Comparison of ENCODE assay signal across 11 cellular contexts in genomic region chr9:107246259-107247254, GRCh38. TPM values are rescaled to one million over a fixed set of nuclear protein-coding genes. Genes with fewer than 3 reads are reported as not detected.
A peak's percentile ranks its signal among the peaks of the same experiment; 100 is the strongest.
DNase-seq lines count a peak whose midpoint lies in the region; ATAC-seq, FAIRE-seq and TF ChIP-seq lines count a peak whose summit lies in the region.
"Had no signal": no experiment of that assay in that cellular context is flagged by ENCODE, and none has a peak within 500 bp of the region (broad histone marks: within the 10 kb centered on the region; RNA-seq: fewer than 3 reads in every experiment).

No MANE protein-coding gene starts in this region.

- DNase-seq in A549 (ENCODE audit: low read depth in 1 of 2, low spot score in 1 of 2) (peak in 1 of 2 experiments; percentile 43), ELF-1 (ENCODE audit: low read depth, low spot score) (peak; percentile 26), RPMI7951 (ENCODE audit: low read depth) (peak; percentile 55), fibroblast of mammary gland (ENCODE audit: low read depth) (peak; percentile 32), GM13977 (ENCODE audit: low spot score) (no peak), middle frontal gyrus (ENCODE audit: extremely low spot score, low spot score) (no peak), psoas muscle (no peak)
- DNase-seq: anterior cingulate cortex, DMS79 had no signal

- POLR2A ChIA-PET in A549 (lab: Yijun Ruan, JAX): no interaction called here

- TF ChIP-seq CTCF in A549 (IDR thresholded peaks at IDR 0.05) (0 out of 3 replicates have a peak, but pooled peaks have one; percentile 14), fibroblast of mammary gland (conservative IDR thresholded peaks at IDR 0.05; ENCODE audit: control insufficient read depth, insufficient read depth, low read depth, low read length) (peak; percentile 11), GM13977 (IDR thresholded peaks at IDR 0.05; ENCODE audit: extremely low read depth, insufficient read depth, missing control alignments) (no peak), psoas muscle (IDR thresholded peaks at IDR 0.05) (no peak)

- in situ Hi-C loops in GM13977 (cut with MboI; ENCODE audit: low pct_unique_long_range_greater_than_20kb, low sequenced_read_pairs, unreplicated experiment): no loop called here

- TF ChIP-seq RAD21 in A549 (conservative IDR thresholded peaks at IDR 0.05 in 1 of 2, IDR thresholded peaks at IDR 0.05 in 1 of 2): no peak

- no peak for TF ChIP-seq POLR2A in A549 (IDR thresholded peaks at IDR 0.05; ENCODE audit: low read length)

- peaks cover 35% of the 10 kb centered on the region for H3K4me1 ChIP-seq in A549
- peaks cover 24% of the 10 kb centered on the region for H3K4me1 ChIP-seq in psoas muscle

- no peak overlapping the region for H3K4me2 ChIP-seq in A549
- H3K4me2 ChIP-seq: KMS-11 had no signal

- CTCF ChIA-PET in A549 (lab: Yijun Ruan, JAX): no interaction called here

- intact Hi-C loops in psoas muscle (cut with DNase I): no loop called here

- TF ChIP-seq EP300 in A549 (IDR thresholded peaks at IDR 0.05): no peak

- no peaks in the 10 kb centered on the region for H3K36me3 ChIP-seq in psoas muscle (ENCODE audit: insufficient read depth in 1 of 2, low read depth in 1 of 2)

- no peaks in the 10 kb centered on the region for H3K9me3 ChIP-seq in A549
- H3K9me3 ChIP-seq in psoas muscle: no peaks in the 10 kb centered on the region

- ATAC-seq in A549 (peak in 1 of 2 experiments; percentile 27; a peak in 1 of 6 replicates), psoas muscle (no peak), GM19023 (IDR thresholded peaks at IDR 0.05; ENCODE audit: unreplicated experiment) (no peak)

- no peaks in the 10 kb centered on the region for H3K27me3 ChIP-seq in psoas muscle (ENCODE audit: insufficient read depth in 3 of 3, low read length in 2 of 3)

- H3K4me3 ChIP-seq in A549: no peak overlapping the region
- H3K4me3 ChIP-seq in fibroblast of mammary gland (ENCODE audit: control insufficient read depth, low read depth, low read length): no peak overlapping the region
- H3K4me3 ChIP-seq in psoas muscle: no peak overlapping the region

- peak overlapping the region in 1 of 2 experiments; percentile 39; a peak in 2 of 6 replicates for H3K27ac ChIP-seq in A549
- H3K27ac ChIP-seq in psoas muscle: no peak overlapping the region
- H3K27ac ChIP-seq: KMS-11 had no signal

- no peak for FAIRE-seq in A549 (lab: Jason Lieb, UNC)

- 86% methylated on average over 5 of the region's 5 CpGs for WGBS in A549 (ENCODE audit: missing lambda C conversion rate)
- WGBS in psoas muscle, 3 donors: 92 to 94% (median 93%) methylated on average over 5 of the region's 5 CpGs

TF ChIP-seq in A549, 52 proteins besides CTCF, POLR2A, EP300 and RAD21:
- TF ChIP-seq TP53 (CRISPR knock-in tag; IDR thresholded peaks at IDR 0.05) (no peak), SREBF2 (IDR thresholded peaks at IDR 0.05) (no peak), JUN (IDR thresholded peaks at IDR 0.05) (no peak), RARB (CRISPR knock-in tag; IDR thresholded peaks at IDR 0.05) (no peak), NFE2L2 (conservative IDR thresholded peaks at IDR 0.05; ENCODE audit: low read length) (no peak), MAZ (IDR thresholded peaks at IDR 0.05; ENCODE audit: borderline replicate concordance, low read depth, low read length) (no peak), BHLHE40 (IDR thresholded peaks at IDR 0.05; ENCODE audit: low read depth, low read length) (no peak), KDM5A (IDR thresholded peaks at IDR 0.05) (no peak), ZSCAN20 (CRISPR knock-in tag; IDR thresholded peaks at IDR 0.05) (no peak), FOXS1 (CRISPR knock-in tag; IDR thresholded peaks at IDR 0.05) (no peak), HOXB5 (CRISPR knock-in tag; IDR thresholded peaks at IDR 0.05) (no peak), CEBPB (IDR thresholded peaks at IDR 0.05) (no peak), NR3C1 (IDR thresholded peaks at IDR 0.05) (no peak), KDM1A (IDR thresholded peaks at IDR 0.05; ENCODE audit: low read depth) (no peak), ESRRA (IDR thresholded peaks at IDR 0.05; ENCODE audit: borderline replicate concordance, low read length) (no peak), RNF2 (IDR thresholded peaks at IDR 0.05; ENCODE audit: borderline replicate concordance, low read depth) (no peak), SMC3 (IDR thresholded peaks at IDR 0.05) (no peak), FOSB (CRISPR knock-in tag; IDR thresholded peaks at IDR 0.05) (no peak)
- TF ChIP-seq, protein P1, sequence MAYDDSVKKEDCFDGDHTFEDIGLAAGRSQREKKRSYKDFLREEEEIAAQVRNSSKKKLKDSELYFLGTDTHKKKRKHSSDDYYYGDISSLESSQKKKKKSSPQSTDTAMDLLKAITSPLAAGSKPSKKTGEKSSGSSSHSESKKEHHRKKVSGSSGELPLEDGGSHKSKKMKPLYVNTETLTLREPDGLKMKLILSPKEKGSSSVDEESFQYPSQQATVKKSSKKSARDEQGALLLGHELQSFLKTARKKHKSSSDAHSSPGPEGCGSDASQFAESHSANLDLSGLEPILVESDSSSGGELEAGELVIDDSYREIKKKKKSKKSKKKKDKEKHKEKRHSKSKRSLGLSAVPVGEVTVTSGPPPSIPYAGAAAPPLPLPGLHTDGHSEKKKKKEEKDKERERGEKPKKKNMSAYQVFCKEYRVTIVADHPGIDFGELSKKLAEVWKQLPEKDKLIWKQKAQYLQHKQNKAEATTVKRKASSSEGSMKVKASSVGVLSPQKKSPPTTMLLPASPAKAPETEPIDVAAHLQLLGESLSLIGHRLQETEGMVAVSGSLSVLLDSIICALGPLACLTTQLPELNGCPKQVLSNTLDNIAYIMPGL (CRISPR knock-in tag; IDR thresholded peaks at IDR 0.05; ENCODE audit: borderline replicate concordance): no peak
TF ChIP-seq in A549: peak in this region for 0.

RNA-seq across cellular contexts. Expression of gene RAD23B, which starts 36.5 kb away (rescaled TPM):
- polyA plus RNA-seq in A549 (2011; rRNA removed): 195 and 207 TPM in 2 replicates
- polyA plus RNA-seq in A549 (2012; cell fraction: cytosol; rRNA removed): 64.1 and 82.0 TPM in 2 replicates
- 28.7 and 45.4 TPM in 2 replicates for polyA plus RNA-seq in A549 (2012; cell fraction: nucleus; rRNA removed)
- 136 to 141 TPM (median 140 TPM) in 3 replicates for polyA plus RNA-seq in A549 (2017; fragmentation: RNase III; extraction: RNeasy Plus Mini Kit Qiagen cat#74134 plus additional on column Dnase treatment)
- polyA minus RNA-seq in A549 (2011; rRNA and poly(A)+ RNA removed): 322 and 348 TPM in 2 replicates
- total RNA-seq in RPMI7951 (2014; rRNA removed; shearing (Covaris generic)): 122 and 139 TPM in 2 replicates
- total RNA-seq in psoas muscle: 100 to 1,000 TPM; 175 to 258 (median 233) TPM
- 100 to 1,000 TPM; 126 to 283 (median 135) TPM for polyA plus RNA-seq in psoas muscle

Comparison
In these comparisons a context has a peak if more than half of its experiments do, and no peak if none do; other contexts are left out.
1. DNase-seq: peak in ELF-1 (single experiment), RPMI7951 (single experiment) and fibroblast of mammary gland (single experiment); none in GM13977 (single experiment), middle frontal gyrus (single experiment) and psoas muscle (0 of 2).
2. CTCF ChIP-seq: peak in A549 (single experiment) and fibroblast of mammary gland (single experiment); none in GM13977 (single experiment) and psoas muscle (single experiment).